8 cellular contexts compared by ENCODE assay signal in genomic region chr2:159185401-159186130, GRCh38.
DNase-seq lines count a peak whose midpoint lies in the region; ATAC-seq and TF ChIP-seq lines count a peak whose summit lies in the region.

No MANE protein-coding gene starts in this region.

- DNase-seq in Right ventricle myocardium inferior (ENCODE audit: missing footprints) (no peak), cardiac septum (ENCODE audit: low spot score) (no peak), HEK293T (ENCODE audit: extremely low spot score) (peak; percentile 30), MV-4-11 (lab: John Stamatoyannopoulos, UW) (peak; percentile 11), erythroblast (lab: John Stamatoyannopoulos, UW) (peak; percentile 71 to 79), renal cortical epithelial cell (ENCODE audit: low read depth) (peak; percentile 99), NCI-H128 (lab: John Stamatoyannopoulos, UW; ENCODE audit: unreplicated experiment) (no peak), DMS153 (lab: John Stamatoyannopoulos, UW) (no peak)

- POLR2A ChIA-PET in HEK293T (lab: Yijun Ruan, JAX): no interaction called here

- intact Hi-C loops in Right ventricle myocardium inferior (cut with DNase I): loop anchor here (5.0 kb wide), 1 partner anchor 283 kb away; no protein-coding TSS in a partner anchor
- intact Hi-C loops in cardiac septum (cut with DNase I): no loop called here

- TF ChIP-seq POLR2A in erythroblast (IDR thresholded peaks at IDR 0.05; ENCODE audit: low read length): no peak

- ATAC-seq in Right ventricle myocardium inferior: peak; percentile 42

- CTCF ChIA-PET in HEK293T (lab: Yijun Ruan, JAX): interaction anchor here (0.8 kb wide), 1 partner anchor 149 kb away, joined by 3 read pairs; no protein-coding TSS in a partner anchor

TF ChIP-seq in HEK293T, 16 proteins besides CTCF, POLR2A, EP300 and RAD21:
- no peak for TF ChIP-seq HDGF (IDR thresholded peaks at IDR 0.05; ENCODE audit: borderline replicate concordance)
- TF ChIP-seq ELF4 (IDR thresholded peaks at IDR 0.05): no peak
- no peak for TF ChIP-seq FOXA1 (IDR thresholded peaks at IDR 0.05)
- no peak for TF ChIP-seq LEF1 (IDR thresholded peaks at IDR 0.05; ENCODE audit: borderline replicate concordance)
- no peak for TF ChIP-seq SUZ12 (IDR thresholded peaks at IDR 0.05)
- no peak for TF ChIP-seq CTBP1 (IDR thresholded peaks at IDR 0.05; ENCODE audit: borderline replicate concordance)
- TF ChIP-seq ARNT (IDR thresholded peaks at IDR 0.05): no peak
- TF ChIP-seq L3MBTL2 (conservative IDR thresholded peaks at IDR 0.05): no peak
- no peak for TF ChIP-seq PKNOX1 (IDR thresholded peaks at IDR 0.05)
- no peak for TF ChIP-seq ZNF384 (IDR thresholded peaks at IDR 0.05)
- no peak for TF ChIP-seq TARDBP (IDR thresholded peaks at IDR 0.05)
- TF ChIP-seq BHLHE40 (IDR thresholded peaks at IDR 0.05; ENCODE audit: borderline replicate concordance): no peak
- TF ChIP-seq SP1 (IDR thresholded peaks at IDR 0.05): no peak
- TF ChIP-seq FOXM1 (IDR thresholded peaks at IDR 0.05; ENCODE audit: borderline replicate concordance): no peak
- TF ChIP-seq FOXK2 (IDR thresholded peaks at IDR 0.05): no peak

Comparison
In these comparisons a context has a peak if more than half of its experiments do, and no peak if none do; other contexts are left out.
1. DNase-seq: peak in HEK293T (single experiment), MV-4-11 (single experiment), erythroblast (2 of 2) and renal cortical epithelial cell (single experiment); none in Right ventricle myocardium inferior (single experiment), cardiac septum (single experiment), NCI-H128 (single experiment) and DMS153 (single experiment).